Comparison of ENCODE assay signal across 21 cellular contexts in genomic region chr1:202104073-202104472, GRCh38. TPM values are rescaled to one million over a fixed set of nuclear protein-coding genes. Genes with fewer than 3 reads are reported as not detected.
"Had no signal": no experiment of that assay in that cellular context is flagged by ENCODE, and none has a peak within 500 bp of the region (broad histone marks: within the 10 kb centered on the region; RNA-seq: fewer than 3 reads in every experiment).

No MANE protein-coding gene starts in this region.

- H3K27me3 ChIP-seq: gastrocnemius medialis, right atrium auricular region, tibial nerve had no signal

- H3K4me1 ChIP-seq: gastrocnemius medialis had no signal

- H3K27ac ChIP-seq: gastrocnemius medialis, right atrium auricular region had no signal

- H3K27me3 Mint-ChIP-seq: activated naive CD8-positive, alpha-beta T cell treated with anti-CD3 and anti-CD28 coated beads for 36 hours; brain had no signal

- H3K9me3 Mint-ChIP-seq: activated naive CD8-positive, alpha-beta T cell treated with anti-CD3 and anti-CD28 coated beads for 36 hours; activated T-helper 1 cell treated with anti-CD3 and anti-CD28 coated beads, Interleukin-12 subunit alpha, Interleukin-12 subunit beta, Interleukin-2, Interleukin-4 antibody, amounts not matched to agents 30 ng/mL and 10 ng/mL and 1 ng/mL, durations not matched to agents 14 hours and 24 hours and 36 hours; natural killer cell treated with Interleukin-12 subunit alpha and Interleukin-12 subunit beta and Interleukin-15 and Interleukin-18, amount 100 ng/mL, for 72 hours had no signal

- H3K9me3 ChIP-seq: gastrocnemius medialis, right atrium auricular region, tibial nerve had no signal

- H3K4me1 Mint-ChIP-seq: activated naive CD8-positive, alpha-beta T cell treated with anti-CD3 and anti-CD28 coated beads for 36 hours had no signal

- H3K27ac Mint-ChIP-seq: activated naive CD8-positive, alpha-beta T cell treated with anti-CD3 and anti-CD28 coated beads for 36 hours; activated T-helper 1 cell treated with anti-CD3 and anti-CD28 coated beads, Interleukin-12 subunit alpha, Interleukin-12 subunit beta, Interleukin-2, Interleukin-4 antibody, amounts not matched to agents 30 ng/mL and 10 ng/mL and 1 ng/mL, durations not matched to agents 14 hours and 24 hours and 36 hours; natural killer cell treated with Interleukin-12 subunit alpha and Interleukin-12 subunit beta and Interleukin-15 and Interleukin-18, amount 100 ng/mL, for 72 hours had no signal

- H3K4me3 ChIP-seq: gastrocnemius medialis, right atrium auricular region, tibial nerve had no signal

- H3K36me3 Mint-ChIP-seq: activated naive CD8-positive, alpha-beta T cell treated with anti-CD3 and anti-CD28 coated beads for 36 hours; brain; natural killer cell treated with Interleukin-12 subunit alpha and Interleukin-12 subunit beta and Interleukin-15 and Interleukin-18, amount 100 ng/mL, for 72 hours had no signal

- H3K36me3 ChIP-seq: gastrocnemius medialis, right atrium auricular region, tibial nerve had no signal

- DNase-seq: activated CD4-positive, alpha-beta T cell treated with anti-CD3 and anti-CD28 coated beads, Interleukin-2, amount 50 U/mL, for 1 hour; activated CD8-positive, alpha-beta memory T cell treated with anti-CD3 and anti-CD28 coated beads for 24 hours; activated naive CD8-positive, alpha-beta T cell treated with anti-CD3 and anti-CD28 coated beads for 36 hours; amygdala; central memory CD4-positive, alpha-beta T cell; cortex of kidney; effector CD4-positive, alpha-beta T cell; gastrocnemius medialis; islet precursor cell; occipital lobe; stimulated activated CD4-positive, alpha-beta T cell treated with anti-CD3 and anti-CD28 coated beads, Interleukin-15, amount 100 ng/mL, for 24 hours; stimulated activated CD4-positive, alpha-beta T cell treated with anti-CD3 and anti-CD28 coated beads, Interleukin-4, amount 100 ng/mL, for 24 hours; stimulated activated naive CD4-positive, alpha-beta T cell treated with Interleukin-2 at 50 U/mL for 16 hours; substantia nigra had no signal

- H3K4me3 Mint-ChIP-seq: activated naive CD8-positive, alpha-beta T cell treated with anti-CD3 and anti-CD28 coated beads for 36 hours; activated T-helper 1 cell treated with anti-CD3 and anti-CD28 coated beads, Interleukin-12 subunit alpha, Interleukin-12 subunit beta, Interleukin-2, Interleukin-4 antibody, amounts not matched to agents 30 ng/mL and 10 ng/mL and 1 ng/mL, durations not matched to agents 14 hours and 24 hours and 36 hours; brain; natural killer cell treated with Interleukin-12 subunit alpha and Interleukin-12 subunit beta and Interleukin-15 and Interleukin-18, amount 100 ng/mL, for 72 hours had no signal

RNA-seq across cellular contexts. Expression of gene GPR37L1, which starts 18.6 kb away (rescaled TPM):
- total RNA-seq: activated naive CD8-positive, alpha-beta T cell treated with anti-CD3 and anti-CD28 coated beads for 36 hours; activated T-helper 1 cell treated with anti-CD3 and anti-CD28 coated beads, Interleukin-12 subunit alpha, Interleukin-12 subunit beta, Interleukin-2, Interleukin-4 antibody, amounts not matched to agents 30 ng/mL and 10 ng/mL and 1 ng/mL, durations not matched to agents 14 hours and 24 hours and 36 hours; left lobe of liver; natural killer cell treated with Interleukin-12 subunit alpha and Interleukin-12 subunit beta and Interleukin-15 and Interleukin-18, amount 100 ng/mL, for 72 hours had no signal

RNA-seq across cellular contexts. Expression of gene PTPN7, which starts 56.3 kb away (rescaled TPM):
- total RNA-seq: lung microvascular endothelial cell had no signal
